ENCODE assay signal across 16 cellular contexts in genomic region chr5:10367586-10367985, GRCh38.
"Had no signal": no experiment of that assay in that cellular context is flagged by ENCODE, and none has a peak within 500 bp of the region (broad histone marks: within the 10 kb centered on the region; RNA-seq: fewer than 3 reads in every experiment).

No MANE protein-coding gene starts in this region.

- H3K27ac ChIP-seq: hepatocyte, neural progenitor cell, parathyroid adenoma, skin epidermis had no signal

- DNase-seq: activated CD4-positive, alpha-beta T cell treated with anti-CD3 and anti-CD28 coated beads for 48 hours; activated CD8-positive, alpha-beta memory T cell treated with anti-CD3 and anti-CD28 coated beads for 24 hours; aorta; effector memory CD8-positive, alpha-beta T cell; left ventricle myocardium superior; stimulated activated CD4-positive, alpha-beta T cell treated with anti-CD3 and anti-CD28 coated beads, Interleukin-4, amount 100 ng/mL, for 4 hours; stimulated activated naive CD8-positive, alpha-beta T cell treated with anti-CD3 and anti-CD28 coated beads, Interleukin-15, amount 100 ng/mL, for 72 hours; T-helper 1 cell; testis had no signal

- ATAC-seq: activated naive CD4-positive, alpha-beta T cell treated with anti-CD3 and anti-CD28 coated beads, Interleukin-2, amount 50 U/mL, for 72 hours; effector memory CD8-positive, alpha-beta T cell; stimulated activated naive CD8-positive, alpha-beta T cell treated with anti-CD3 and anti-CD28 coated beads, Interleukin-15, amount 100 ng/mL, for 72 hours; WTC11 had no signal

- H3K4me3 ChIP-seq: hepatocyte, neural progenitor cell, right atrium auricular region, skin epidermis, testis had no signal

- H3K4me2 ChIP-seq: hepatocyte, neural progenitor cell had no signal

- H3K27me3 ChIP-seq: hepatocyte, neural progenitor cell, right atrium auricular region, testis had no signal

- H3K9me3 ChIP-seq: right atrium auricular region, testis had no signal

- H2AFZ ChIP-seq: hepatocyte, neural progenitor cell, parathyroid adenoma had no signal

- H3K9ac ChIP-seq: neural progenitor cell, parathyroid adenoma had no signal

- H3K36me3 ChIP-seq: neural progenitor cell, right atrium auricular region had no signal
